Comparison of ENCODE assay signal across 31 cellular contexts in genomic region chr2:164984428-164984827, GRCh38. TPM values are rescaled to one million over a fixed set of nuclear protein-coding genes. Genes with fewer than 3 reads are reported as not detected.
DNase-seq lines count a peak whose midpoint lies in the region; ATAC-seq, FAIRE-seq and TF ChIP-seq lines count a peak whose summit lies in the region.
"Had no signal": no experiment of that assay in that cellular context is flagged by ENCODE, and none has a peak within 500 bp of the region (broad histone marks: within the 10 kb centered on the region; RNA-seq: fewer than 3 reads in every experiment).

No MANE protein-coding gene starts in this region.

- no peaks in the 10 kb centered on the region for H4K20me1 ChIP-seq in IMR-90 (ENCODE audit: insufficient read depth, low read length)
- no peaks in the 10 kb centered on the region for H4K20me1 ChIP-seq in astrocyte (ENCODE audit: insufficient read depth, low read length)
- H4K20me1 ChIP-seq in PC-9 (ENCODE audit: insufficient read depth), result no peaks in the 10 kb centered on the region

- peak; percentile 87 for DNase-seq in EL
- peak; percentile 28 for DNase-seq in IMR-90
- DNase-seq in astrocyte (ENCODE audit: low read depth), result peak; percentile 9
- peak; percentile 12 for DNase-seq in mesenchymal stem cell
- no peak for DNase-seq in kidney tubule cell (ENCODE audit: low spot score)
- no peak for DNase-seq in right lobe of liver
- DNase-seq in PC-9, result no peak
- DNase-seq in stimulated activated CD4-positive, alpha-beta T cell treated with anti-CD3 and anti-CD28 coated beads, Interleukin-4, amount 100 ng/mL, for 1 hour, result no peak
- DNase-seq: activated CD4-positive, CD25-positive, alpha-beta regulatory T cell; activated CD8-positive, alpha-beta memory T cell treated with anti-CD3 and anti-CD28 coated beads, Interleukin-2, amount 10 ng/mL, durations not matched to agents 7 days and 5 days; activated gamma-delta T cell treated with Interleukin-2 at 50 U/mL for 16 hours; activated naive CD8-positive, alpha-beta T cell treated with anti-CD3 and anti-CD28 coated beads, Interleukin-2, amount 50 U/mL, for 24 hours; activated T-cell treated with anti-CD3 and anti-CD28 coated beads, Interleukin-2, amount 50 U/mL, for 48 hours; DND-41; esophagus squamous epithelium; H9; hippocampal formation; left colon; NCI-H1048; NCI-H446; NCI-H748 treated with DMSO at 0.1 percent for 48 hours; nephron progenitor cell; pancreas; small intestine; stimulated activated naive CD8-positive, alpha-beta T cell treated with anti-CD3 and anti-CD28 coated beads, Interleukin-15, Interleukin-2, amounts not matched to agents 100 U/mL and 50 U/mL, for 24 hours; upper lobe of right lung had no signal

- dilution Hi-C loops in IMR-90 (cut with HindIII; ENCODE audit: low sequenced_read_pairs, unreplicated experiment), result no loop called here

- in situ Hi-C loops in IMR-90 (cut with MboI; ENCODE audit: low sequenced_read_pairs), result no loop called here

- TF ChIP-seq POLR2A in IMR-90 (IDR thresholded peaks at IDR 0.05; ENCODE audit: low read depth, low read length) (no peak), right lobe of liver (IDR thresholded peaks at IDR 0.05) (no peak)

- POLR2A ChIA-PET in IMR-90 (lab: Charles Lee; ENCODE audit: unreplicated experiment), result no interaction called here
- POLR2A ChIA-PET in PC-9 (lab: Charles Lee; ENCODE audit: unreplicated experiment), result no interaction called here

- no peaks in the 10 kb centered on the region for H3K79me1 ChIP-seq in IMR-90 (ENCODE audit: low read depth in 1 of 2, low read length in 2 of 2)
- no peaks in the 10 kb centered on the region for H3K79me1 ChIP-seq in mesenchymal stem cell (replicated peaks; ENCODE audit: low read length, poor library complexity, severe bottlenecking)

- H3K27me3 ChIP-seq in IMR-90 (ENCODE audit: control insufficient read depth, insufficient read depth, low read length) (no peaks in the 10 kb centered on the region), astrocyte (ENCODE audit: insufficient read depth, low read length) (no peaks in the 10 kb centered on the region), mesenchymal stem cell (ENCODE audit: control insufficient read depth in 1 of 2, insufficient read depth in 1 of 2, low read length in 2 of 2) (no peaks in the 10 kb centered on the region), right lobe of liver (no peaks in the 10 kb centered on the region), PC-9 (ENCODE audit: insufficient read depth, low read depth) (no peaks in the 10 kb centered on the region)
- H3K27me3 ChIP-seq: esophagus squamous epithelium, pancreas, upper lobe of right lung had no signal

- no peaks in the 10 kb centered on the region for H3K9me2 ChIP-seq in PC-9 (ENCODE audit: insufficient read depth)

- ATAC-seq in IMR-90 (ENCODE audit: low read depth) (peak; percentile 40), right lobe of liver (no peak)
- ATAC-seq: activated CD8-positive, alpha-beta memory T cell treated with anti-CD3 and anti-CD28 coated beads, Interleukin-2, amount 10 ng/mL, durations not matched to agents 7 days and 5 days; activated naive CD8-positive, alpha-beta T cell treated with anti-CD3 and anti-CD28 coated beads, Interleukin-2, amount 50 U/mL, for 24 hours; left colon; pancreas; stimulated activated naive CD8-positive, alpha-beta T cell treated with anti-CD3 and anti-CD28 coated beads, Interleukin-15, Interleukin-2, amounts not matched to agents 100 U/mL and 50 U/mL, for 24 hours; upper lobe of right lung had no signal

- H3K23ac ChIP-seq in IMR-90 (ENCODE audit: low read depth, low read length), result no peak overlapping the region
- no peak overlapping the region for H3K23ac ChIP-seq in mesenchymal stem cell (ENCODE audit: low read length in 2 of 2)

- H2AFZ ChIP-seq in IMR-90 (replicated peaks; ENCODE audit: low read length, poor library complexity) (no peak overlapping the region), astrocyte (ENCODE audit: low read depth, low read length) (no peak overlapping the region), mesenchymal stem cell (ENCODE audit: low read depth, low read length) (no peak overlapping the region), PC-9 (no peak overlapping the region)

- TF ChIP-seq CTCF in IMR-90 (conservative IDR thresholded peaks at IDR 0.05; ENCODE audit: low read depth, low read length) (no peak), astrocyte (IDR thresholded peaks at IDR 0.05; ENCODE audit: insufficient read depth, low read depth, low read length) (no peak), right lobe of liver (IDR thresholded peaks at IDR 0.05) (no peak), PC-9 (conservative IDR thresholded peaks at IDR 0.05) (no peak)

- H2AK5ac ChIP-seq in IMR-90 (ENCODE audit: low read depth, low read length) (no peak overlapping the region), mesenchymal stem cell (ENCODE audit: low read length, severe bottlenecking) (no peak overlapping the region)

- peak overlapping the region; percentile 55 for H3K27ac Mint-ChIP-seq in astrocyte (ENCODE audit: unreplicated experiment)
- H3K27ac Mint-ChIP-seq: activated CD8-positive, alpha-beta memory T cell treated with anti-CD3 and anti-CD28 coated beads, Interleukin-2, amount 10 ng/mL, durations not matched to agents 7 days and 5 days; activated naive CD8-positive, alpha-beta T cell treated with anti-CD3 and anti-CD28 coated beads, Interleukin-2, amount 50 U/mL, for 24 hours; CD14-positive monocyte; H9; IgD-negative memory B cell; nephron progenitor cell; T-helper 1 cell treated with Interleukin-12 subunit alpha and Interleukin-12 subunit beta and Interleukin-4 antibody, amounts not matched to agents 30 μg/mL and 1 μg/mL, for 36 hours had no signal

- no peak for TF ChIP-seq RAD21 in IMR-90 (IDR thresholded peaks at IDR 0.05; ENCODE audit: low read length)

- intact Hi-C loops in IMR-90 (cut with micrococcal nuclease), result no loop called here
- intact Hi-C loops in right lobe of liver (cut with DNase I), result no loop called here
- intact Hi-C loops in PC-9 (cut with micrococcal nuclease; ENCODE audit: unreplicated experiment), result no loop called here

- no CpG with 5 or more reads among the region's 3 CpGs for WGBS in IMR-90 (ENCODE audit: extremely low coverage in 2 of 2, insufficient read length in 1 of 2), 2 experiments
- WGBS in mesenchymal stem cell, result no CpG with 5 or more reads among the region's 3 CpGs
- 74% methylated on average over 3 of the region's 3 CpGs for WGBS in right lobe of liver (ENCODE audit: insufficient coverage, low coverage, low lambda C conversion rate, missing lambda C conversion rate)

- CTCF ChIA-PET in IMR-90 (lab: Yijun Ruan, JAX) (no interaction called here), PC-9 (lab: Charles Lee) (no interaction called here)

- H3K79me2 ChIP-seq in astrocyte (ENCODE audit: insufficient read depth, low read length) (no peaks in the 10 kb centered on the region), PC-9 (ENCODE audit: low read depth) (no peaks in the 10 kb centered on the region)

- no peak overlapping the region for H3K27ac ChIP-seq in IMR-90 (ENCODE audit: insufficient read depth, low read length)
- peak overlapping the region; percentile 2 for H3K27ac ChIP-seq in astrocyte (ENCODE audit: low read depth, low read length)
- H3K27ac ChIP-seq in mesenchymal stem cell (ENCODE audit: low read length, poor library complexity, severe bottlenecking), result peak overlapping the region; percentile 32
- no peak overlapping the region for H3K27ac ChIP-seq in right lobe of liver
- no peak overlapping the region for H3K27ac ChIP-seq in PC-9
- H3K27ac ChIP-seq: esophagus squamous epithelium, pancreas, upper lobe of right lung had no signal

- no peaks in the 10 kb centered on the region for H3K36me3 Mint-ChIP-seq in astrocyte (ENCODE audit: low read depth, unreplicated experiment)
- H3K36me3 Mint-ChIP-seq: activated CD8-positive, alpha-beta memory T cell treated with anti-CD3 and anti-CD28 coated beads, Interleukin-2, amount 10 ng/mL, durations not matched to agents 7 days and 5 days; CD14-positive monocyte had no signal

- H4K91ac ChIP-seq in IMR-90 (ENCODE audit: insufficient read depth, low read depth, low read length) (no peak overlapping the region), mesenchymal stem cell (ENCODE audit: low read length) (no peak overlapping the region)

- H3K18ac ChIP-seq in IMR-90 (ENCODE audit: low read depth, low read length) (peak overlapping the region; percentile 64; the same call in 1 of the 2 replicates), mesenchymal stem cell (ENCODE audit: low read depth in 1 of 2, low read length in 2 of 2) (no peak overlapping the region)

- H3K4me3 ChIP-seq in IMR-90 (ENCODE audit: insufficient read depth, low read depth, low read length) (no peak overlapping the region), astrocyte (ENCODE audit: insufficient read depth, low read depth, low read length) (no peak overlapping the region), mesenchymal stem cell (ENCODE audit: insufficient read depth in 1 of 2, low read depth in 1 of 2, low read length in 2 of 2) (no peak overlapping the region), right lobe of liver (no peak overlapping the region), PC-9 (no peak overlapping the region)
- H3K4me3 ChIP-seq: esophagus squamous epithelium, pancreas, upper lobe of right lung had no signal

- H3F3A ChIP-seq in PC-9 (ENCODE audit: insufficient read depth, low read depth), result no peaks in the 10 kb centered on the region

- H3K9me1 ChIP-seq in IMR-90 (ENCODE audit: insufficient read depth, low read length), result no peaks in the 10 kb centered on the region

- no peak overlapping the region for H2BK12ac ChIP-seq in mesenchymal stem cell (ENCODE audit: low read length in 2 of 2)

- H3K36me3 ChIP-seq in IMR-90 (ENCODE audit: control insufficient read depth, insufficient read depth, low read length), result no peaks in the 10 kb centered on the region
- H3K36me3 ChIP-seq in astrocyte (ENCODE audit: insufficient read depth, low read length), result no peaks in the 10 kb centered on the region
- H3K36me3 ChIP-seq in mesenchymal stem cell (ENCODE audit: control insufficient read depth in 1 of 2, insufficient read depth in 2 of 2, low read depth in 1 of 2, low read length in 2 of 2), result no peaks in the 10 kb centered on the region
- H3K36me3 ChIP-seq in right lobe of liver, result no peaks in the 10 kb centered on the region
- no peaks in the 10 kb centered on the region for H3K36me3 ChIP-seq in PC-9 (ENCODE audit: low read depth)
- H3K36me3 ChIP-seq: esophagus squamous epithelium, pancreas, upper lobe of right lung had no signal

- H3K4ac ChIP-seq in IMR-90 (ENCODE audit: low read depth, low read length) (no peak overlapping the region), mesenchymal stem cell (ENCODE audit: low read depth in 1 of 2, low read length in 2 of 2) (no peak overlapping the region)

- H3K9me3 ChIP-seq in IMR-90 (ENCODE audit: control insufficient read depth, insufficient read depth, low read length) (no peaks in the 10 kb centered on the region), astrocyte (ENCODE audit: insufficient read depth, low read depth, low read length) (no peaks in the 10 kb centered on the region), mesenchymal stem cell (ENCODE audit: control insufficient read depth, low read length) (no peaks in the 10 kb centered on the region), right lobe of liver (no peaks in the 10 kb centered on the region), PC-9 (ENCODE audit: insufficient read depth, low read depth) (no peaks in the 10 kb centered on the region)
- H3K9me3 ChIP-seq: esophagus squamous epithelium, upper lobe of right lung had no signal

- H3K27me3 Mint-ChIP-seq in astrocyte (ENCODE audit: low read depth, unreplicated experiment), result no peaks in the 10 kb centered on the region
- H3K27me3 Mint-ChIP-seq: activated naive CD8-positive, alpha-beta T cell treated with anti-CD3 and anti-CD28 coated beads, Interleukin-2, amount 50 U/mL, for 24 hours; central memory CD8-positive, alpha-beta T cell; IgD-negative memory B cell had no signal

- H3K4me2 ChIP-seq in IMR-90 (ENCODE audit: low read depth, low read length), result peak overlapping the region; percentile 27; the same call in 1 of the 2 replicates
- no peak overlapping the region for H3K4me2 ChIP-seq in astrocyte (ENCODE audit: low read length)
- no peak overlapping the region for H3K4me2 ChIP-seq in mesenchymal stem cell (ENCODE audit: low read length, poor library complexity, severe bottlenecking)
- no peak overlapping the region for H3K4me2 ChIP-seq in PC-9

- H3K56ac ChIP-seq in IMR-90 (ENCODE audit: extremely low read depth, insufficient read depth, low read length), result no peak overlapping the region

- H2BK120ac ChIP-seq in IMR-90 (ENCODE audit: low read depth, low read length) (peak overlapping the region; percentile 54), mesenchymal stem cell (ENCODE audit: low read depth, low read length) (no peak overlapping the region)

- H3K4me1 ChIP-seq in IMR-90 (ENCODE audit: control insufficient read depth, insufficient read depth, low read length) (peaks cover 4% of the 10 kb centered on the region), astrocyte (ENCODE audit: insufficient read depth, low read length) (peaks cover 16% of the 10 kb centered on the region), mesenchymal stem cell (ENCODE audit: control insufficient read depth, insufficient read depth, low read depth, low read length) (peaks cover 3% of the 10 kb centered on the region), right lobe of liver (no peaks in the 10 kb centered on the region), PC-9 (replicated peaks; ENCODE audit: insufficient read depth) (peaks cover 9% of the 10 kb centered on the region; the same call in 1 of the 2 replicates)
- H3K4me1 ChIP-seq: pancreas, upper lobe of right lung had no signal

- no peak overlapping the region for H2BK15ac ChIP-seq in IMR-90 (ENCODE audit: low read depth, low read length)
- H2BK15ac ChIP-seq in mesenchymal stem cell (ENCODE audit: low read depth, poor library complexity, severe bottlenecking), result no peak overlapping the region

- H3K9me3 Mint-ChIP-seq in astrocyte (ENCODE audit: unreplicated experiment), result no peaks in the 10 kb centered on the region
- H3K9me3 Mint-ChIP-seq: activated naive CD8-positive, alpha-beta T cell treated with anti-CD3 and anti-CD28 coated beads, Interleukin-2, amount 50 U/mL, for 24 hours; central memory CD8-positive, alpha-beta T cell; IgD-negative memory B cell; nephron progenitor cell had no signal

- H3K4me3 Mint-ChIP-seq in astrocyte (ENCODE audit: unreplicated experiment), result no peak overlapping the region
- H3K4me3 Mint-ChIP-seq: activated CD8-positive, alpha-beta memory T cell treated with anti-CD3 and anti-CD28 coated beads, Interleukin-2, amount 10 ng/mL, durations not matched to agents 7 days and 5 days; activated naive CD8-positive, alpha-beta T cell treated with anti-CD3 and anti-CD28 coated beads, Interleukin-2, amount 50 U/mL, for 24 hours; CD14-positive monocyte; central memory CD8-positive, alpha-beta T cell; H9; IgD-negative memory B cell; nephron progenitor cell; T-helper 1 cell treated with Interleukin-12 subunit alpha and Interleukin-12 subunit beta and Interleukin-4 antibody, amounts not matched to agents 30 μg/mL and 1 μg/mL, for 36 hours had no signal

- H2BK20ac ChIP-seq in IMR-90 (ENCODE audit: low read depth, low read length), result peak overlapping the region; percentile 54; the same call in 1 of the 2 replicates

- peaks cover 42% of the 10 kb centered on the region for H3K4me1 Mint-ChIP-seq in astrocyte (ENCODE audit: low read depth, unreplicated experiment)
- H3K4me1 Mint-ChIP-seq: central memory CD8-positive, alpha-beta T cell; nephron progenitor cell had no signal

- H3K14ac ChIP-seq in IMR-90 (replicated peaks; ENCODE audit: low read depth, low read length), result no peak overlapping the region
- H3K14ac ChIP-seq in mesenchymal stem cell (ENCODE audit: low read length in 2 of 2), result no peak overlapping the region

- no TSS peak for BruUV-seq in IMR-90 (replicated peaks; lab: Mats Ljungman, UMichigan)
- no TSS peak for BruUV-seq in PC-9 (replicated peaks; lab: Mats Ljungman, UMichigan)

- no peak overlapping the region for H4K8ac ChIP-seq in IMR-90 (ENCODE audit: low read depth in 2 of 2, low read length in 2 of 2)
- H4K8ac ChIP-seq in mesenchymal stem cell (ENCODE audit: low read length), result no peak overlapping the region

- H2AK9ac ChIP-seq in IMR-90 (replicated peaks; ENCODE audit: low read depth, low read length, poor library complexity), result no peak overlapping the region

- H3K9ac ChIP-seq in IMR-90 (ENCODE audit: low read depth, low read length) (no peak overlapping the region), astrocyte (ENCODE audit: low read length) (no peak overlapping the region), mesenchymal stem cell (ENCODE audit: low read length) (no peak overlapping the region)

- FAIRE-seq in astrocyte (lab: Jason Lieb, UNC), result peak; percentile 83

- no peak overlapping the region for H4K5ac ChIP-seq in IMR-90 (ENCODE audit: low read depth, low read length)

- H2BK5ac ChIP-seq in IMR-90 (ENCODE audit: low read depth, low read length, poor library complexity, severe bottlenecking) (peak overlapping the region; percentile 60), mesenchymal stem cell (ENCODE audit: low read depth, low read length, poor library complexity, severe bottlenecking) (no peak overlapping the region)

RNA-seq across cellular contexts. Expression of gene SLC38A11, which starts 29.1 kb away (rescaled TPM):
- total RNA-seq in IMR-90 (2012; rRNA removed), result under 0.01 and 0.18 TPM in 2 replicates
- 0.07 and 0.21 TPM in 2 replicates for polyA plus RNA-seq in IMR-90 (2012; rRNA removed)
- polyA plus RNA-seq in IMR-90 (2012; cell fraction: cytosol; rRNA removed), result 0.02 TPM in 1 of 2 replicates, not detected in the other
- polyA plus RNA-seq in IMR-90 (2012; cell fraction: nucleus; rRNA removed; ENCODE audit: low replicate concordance), result 0.09 and 1.0 TPM in 2 replicates
- total RNA-seq in astrocyte, result not detected in 2 replicates
- polyA plus RNA-seq in mesenchymal stem cell (2013, experiment 1 of 2), result not detected
- not detected for polyA plus RNA-seq in mesenchymal stem cell (2013, experiment 2 of 2)
- 1 to 10 TPM in 5 of 6 experiments, under 1 TPM in 1; 0.58 to 3.6 (median 2.1) TPM for total RNA-seq in right lobe of liver
- total RNA-seq in PC-9 (2021), result not detected in 2 replicates
- total RNA-seq: activated CD8-positive, alpha-beta memory T cell treated with anti-CD3 and anti-CD28 coated beads, Interleukin-2, amount 10 ng/mL, durations not matched to agents 7 days and 5 days; dermis microvascular lymphatic vessel endothelial cell; H9 had no signal
- polyA plus RNA-seq: CD14-positive monocyte had no signal

Comparison
In these comparisons a context has a peak if more than half of its experiments do, and no peak if none do; other contexts are left out.
1. DNase-seq: peak in EL (single experiment), IMR-90 (single experiment), astrocyte (single experiment) and mesenchymal stem cell (single experiment); none in kidney tubule cell (single experiment), right lobe of liver (0 of 3), PC-9 (0 of 2) and stimulated activated CD4-positive, alpha-beta T cell treated with anti-CD3 and anti-CD28 coated beads, Interleukin-4, amount 100 ng/mL, for 1 hour (single experiment).
2. H3K27ac ChIP-seq: peak in astrocyte (single experiment) and mesenchymal stem cell (single experiment); none in IMR-90 (single experiment), right lobe of liver (0 of 3) and PC-9 (single experiment).